34 cellular contexts compared by ENCODE assay signal in the genomic region with DNA sequence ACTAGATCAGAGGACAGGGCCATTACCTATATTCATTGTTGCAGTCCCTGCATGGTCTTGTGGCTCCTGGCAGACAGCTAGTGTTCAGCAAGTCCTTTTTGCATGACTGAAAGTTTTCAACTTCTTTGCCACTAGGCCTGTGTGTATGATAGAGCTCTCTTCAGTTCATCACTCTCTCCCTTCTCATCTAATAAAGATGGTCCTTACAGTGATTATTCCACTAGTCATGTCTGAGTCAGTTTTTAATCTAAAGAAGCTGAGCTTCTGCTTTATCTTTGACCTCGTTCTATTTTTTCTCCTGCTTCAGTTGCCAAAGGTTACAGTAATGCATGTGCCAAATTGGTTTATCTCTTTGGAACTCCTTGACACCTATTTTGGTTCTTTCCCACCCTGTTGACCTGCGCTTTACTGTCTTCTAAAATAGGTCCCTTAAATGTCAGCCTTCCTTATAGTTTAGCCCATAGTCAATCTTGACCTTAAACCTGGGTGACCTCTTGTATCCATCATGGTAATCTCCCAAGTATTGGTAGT. TPM values are rescaled to one million over a fixed set of nuclear protein-coding genes. Genes with fewer than 3 reads are reported as not detected.
"Had no signal": no experiment of that assay in that cellular context is flagged by ENCODE, and none has a peak within 500 bp of the region (broad histone marks: within the 10 kb centered on the region; RNA-seq: fewer than 3 reads in every experiment).

No MANE protein-coding gene starts in this region.

- H3K9me3 Mint-ChIP-seq: activated CD4-positive, alpha-beta T cell treated with anti-CD3 and anti-CD28 coated beads, Interleukin-2, amount 10 ng/mL, durations not matched to agents 24 days and 14 days; activated CD8-positive, alpha-beta T cell treated with anti-CD3 and anti-CD28 coated beads for 36 hours; activated naive CD8-positive, alpha-beta T cell treated with anti-CD3 and anti-CD28 coated beads for 36 hours; activated T-cell treated with anti-CD3 and anti-CD28 coated beads, Interleukin-2, amount 50 U/mL, for 72 hours; activated T-helper 17 cell treated with anti-CD3 and anti-CD28 coated beads, Interleukin-2, amount 50 U/mL, for 72 hours had no signal

- H3K4me3 Mint-ChIP-seq: activated CD4-positive, alpha-beta T cell treated with anti-CD3 and anti-CD28 coated beads, Interleukin-2, amount 10 ng/mL, durations not matched to agents 24 days and 14 days; activated CD8-positive, alpha-beta T cell treated with anti-CD3 and anti-CD28 coated beads for 36 hours; activated naive CD8-positive, alpha-beta T cell treated with anti-CD3 and anti-CD28 coated beads for 36 hours; activated T-cell treated with anti-CD3 and anti-CD28 coated beads, Interleukin-2, amount 50 U/mL, for 72 hours; activated T-helper 17 cell treated with anti-CD3 and anti-CD28 coated beads, Interleukin-2, amount 50 U/mL, for 72 hours had no signal

- H3K27me3 ChIP-seq: Peyer's patch had no signal

- H3K27ac ChIP-seq: KMS-11, Peyer's patch, WERI-Rb-1 had no signal

- DNase-seq: activated CD4-positive, alpha-beta T cell treated with anti-CD3 and anti-CD28 coated beads, Interleukin-2, amount 10 ng/mL, durations not matched to agents 24 days and 14 days; activated CD4-positive, alpha-beta T cell treated with anti-CD3 and anti-CD28 coated beads, Interleukin-2, amount 50 U/mL, for 4 hours; activated CD8-positive, alpha-beta T cell treated with anti-CD3 and anti-CD28 coated beads for 36 hours; activated effector memory CD4-positive, alpha-beta T cell treated with anti-CD3 and anti-CD28 coated beads, Interleukin-2, amount 50 U/mL, for 16 hours; activated naive CD4-positive, alpha-beta T cell; activated naive CD4-positive, alpha-beta T cell treated with anti-CD3 and anti-CD28 coated beads, Interleukin-2, amount 50 U/mL, for 16 hours; activated naive CD8-positive, alpha-beta T cell treated with anti-CD3 and anti-CD28 coated beads for 36 hours; activated T-cell treated with anti-CD3 and anti-CD28 coated beads, Interleukin-2, amount 50 U/mL, for 1 hour; activated T-cell treated with anti-CD3 and anti-CD28 coated beads, Interleukin-2, amount 50 U/mL, for 72 hours; amniotic stem cell; aorta; central memory CD4-positive, alpha-beta T cell; MM.1S; MV-4-11; NCI-H1092; NCI-H1436 treated with DMSO at 0.1 percent for 48 hours; NCI-H1694 treated with DMSO at 0.1 percent for 48 hours; NCI-H2029; NCI-H345; NCI-H510A; NCI-H526; NCI-H748 treated with DMSO at 0.1 percent for 48 hours; NK-92 treated with Interleukin-12 subunit alpha and Interleukin-12 subunit beta, amount 100 ng/mL, for 24 hours; PC-3; Peyer's patch; RPMI8226; SW 1271; T-helper 1 cell; T-helper 2 cell; T-helper 9 cell; WERI-Rb-1 had no signal

- ATAC-seq: activated CD8-positive, alpha-beta T cell treated with anti-CD3 and anti-CD28 coated beads for 36 hours; activated T-cell treated with anti-CD3 and anti-CD28 coated beads, Interleukin-2, amount 50 U/mL, for 72 hours; activated T-helper 17 cell treated with anti-CD3 and anti-CD28 coated beads, Interleukin-2, amount 50 U/mL, for 72 hours; PC-3 had no signal

- H3K27ac Mint-ChIP-seq: activated CD4-positive, alpha-beta T cell treated with anti-CD3 and anti-CD28 coated beads, Interleukin-2, amount 10 ng/mL, durations not matched to agents 24 days and 14 days; activated CD8-positive, alpha-beta T cell treated with anti-CD3 and anti-CD28 coated beads for 36 hours; activated naive CD8-positive, alpha-beta T cell treated with anti-CD3 and anti-CD28 coated beads for 36 hours; activated T-cell treated with anti-CD3 and anti-CD28 coated beads, Interleukin-2, amount 50 U/mL, for 72 hours; activated T-helper 17 cell treated with anti-CD3 and anti-CD28 coated beads, Interleukin-2, amount 50 U/mL, for 72 hours had no signal

- H3K9me3 ChIP-seq: Peyer's patch had no signal

- H3K36me3 Mint-ChIP-seq: activated naive CD8-positive, alpha-beta T cell treated with anti-CD3 and anti-CD28 coated beads for 36 hours had no signal

- H3K4me3 ChIP-seq: Peyer's patch had no signal

RNA-seq across cellular contexts. Expression of a gene that starts 6.4 kb away (rescaled TPM):
- total RNA-seq: LHCN-M2 had no signal
